1 cellular context compared by ENCODE assay signal in the genomic region with DNA sequence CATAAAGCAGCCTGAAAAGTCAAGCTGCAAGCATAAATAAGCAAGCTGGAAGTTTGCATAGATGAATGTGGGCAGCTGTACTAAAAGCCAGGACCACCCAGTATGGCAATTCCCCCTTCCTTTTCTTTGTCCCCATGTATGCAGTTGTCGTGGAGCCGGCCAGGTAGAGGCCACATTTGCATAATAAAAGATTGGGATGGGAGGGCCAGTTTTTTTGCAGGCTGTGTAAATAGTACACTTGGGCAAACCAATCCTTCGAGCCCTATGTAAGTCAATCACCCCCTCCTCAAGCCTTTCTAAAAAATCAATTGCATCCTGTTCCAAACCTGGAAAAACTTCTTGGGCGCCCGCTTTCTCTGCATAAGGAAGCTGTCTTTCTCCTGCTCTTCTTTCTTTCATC.
TF ChIP-seq lines count a peak whose summit lies in the region.

No MANE protein-coding gene starts in this region.

TF ChIP-seq in GM23338, 12 proteins besides CTCF, POLR2A, EP300 and RAD21 (continued from another document):
- TF ChIP-seq, protein P1, sequence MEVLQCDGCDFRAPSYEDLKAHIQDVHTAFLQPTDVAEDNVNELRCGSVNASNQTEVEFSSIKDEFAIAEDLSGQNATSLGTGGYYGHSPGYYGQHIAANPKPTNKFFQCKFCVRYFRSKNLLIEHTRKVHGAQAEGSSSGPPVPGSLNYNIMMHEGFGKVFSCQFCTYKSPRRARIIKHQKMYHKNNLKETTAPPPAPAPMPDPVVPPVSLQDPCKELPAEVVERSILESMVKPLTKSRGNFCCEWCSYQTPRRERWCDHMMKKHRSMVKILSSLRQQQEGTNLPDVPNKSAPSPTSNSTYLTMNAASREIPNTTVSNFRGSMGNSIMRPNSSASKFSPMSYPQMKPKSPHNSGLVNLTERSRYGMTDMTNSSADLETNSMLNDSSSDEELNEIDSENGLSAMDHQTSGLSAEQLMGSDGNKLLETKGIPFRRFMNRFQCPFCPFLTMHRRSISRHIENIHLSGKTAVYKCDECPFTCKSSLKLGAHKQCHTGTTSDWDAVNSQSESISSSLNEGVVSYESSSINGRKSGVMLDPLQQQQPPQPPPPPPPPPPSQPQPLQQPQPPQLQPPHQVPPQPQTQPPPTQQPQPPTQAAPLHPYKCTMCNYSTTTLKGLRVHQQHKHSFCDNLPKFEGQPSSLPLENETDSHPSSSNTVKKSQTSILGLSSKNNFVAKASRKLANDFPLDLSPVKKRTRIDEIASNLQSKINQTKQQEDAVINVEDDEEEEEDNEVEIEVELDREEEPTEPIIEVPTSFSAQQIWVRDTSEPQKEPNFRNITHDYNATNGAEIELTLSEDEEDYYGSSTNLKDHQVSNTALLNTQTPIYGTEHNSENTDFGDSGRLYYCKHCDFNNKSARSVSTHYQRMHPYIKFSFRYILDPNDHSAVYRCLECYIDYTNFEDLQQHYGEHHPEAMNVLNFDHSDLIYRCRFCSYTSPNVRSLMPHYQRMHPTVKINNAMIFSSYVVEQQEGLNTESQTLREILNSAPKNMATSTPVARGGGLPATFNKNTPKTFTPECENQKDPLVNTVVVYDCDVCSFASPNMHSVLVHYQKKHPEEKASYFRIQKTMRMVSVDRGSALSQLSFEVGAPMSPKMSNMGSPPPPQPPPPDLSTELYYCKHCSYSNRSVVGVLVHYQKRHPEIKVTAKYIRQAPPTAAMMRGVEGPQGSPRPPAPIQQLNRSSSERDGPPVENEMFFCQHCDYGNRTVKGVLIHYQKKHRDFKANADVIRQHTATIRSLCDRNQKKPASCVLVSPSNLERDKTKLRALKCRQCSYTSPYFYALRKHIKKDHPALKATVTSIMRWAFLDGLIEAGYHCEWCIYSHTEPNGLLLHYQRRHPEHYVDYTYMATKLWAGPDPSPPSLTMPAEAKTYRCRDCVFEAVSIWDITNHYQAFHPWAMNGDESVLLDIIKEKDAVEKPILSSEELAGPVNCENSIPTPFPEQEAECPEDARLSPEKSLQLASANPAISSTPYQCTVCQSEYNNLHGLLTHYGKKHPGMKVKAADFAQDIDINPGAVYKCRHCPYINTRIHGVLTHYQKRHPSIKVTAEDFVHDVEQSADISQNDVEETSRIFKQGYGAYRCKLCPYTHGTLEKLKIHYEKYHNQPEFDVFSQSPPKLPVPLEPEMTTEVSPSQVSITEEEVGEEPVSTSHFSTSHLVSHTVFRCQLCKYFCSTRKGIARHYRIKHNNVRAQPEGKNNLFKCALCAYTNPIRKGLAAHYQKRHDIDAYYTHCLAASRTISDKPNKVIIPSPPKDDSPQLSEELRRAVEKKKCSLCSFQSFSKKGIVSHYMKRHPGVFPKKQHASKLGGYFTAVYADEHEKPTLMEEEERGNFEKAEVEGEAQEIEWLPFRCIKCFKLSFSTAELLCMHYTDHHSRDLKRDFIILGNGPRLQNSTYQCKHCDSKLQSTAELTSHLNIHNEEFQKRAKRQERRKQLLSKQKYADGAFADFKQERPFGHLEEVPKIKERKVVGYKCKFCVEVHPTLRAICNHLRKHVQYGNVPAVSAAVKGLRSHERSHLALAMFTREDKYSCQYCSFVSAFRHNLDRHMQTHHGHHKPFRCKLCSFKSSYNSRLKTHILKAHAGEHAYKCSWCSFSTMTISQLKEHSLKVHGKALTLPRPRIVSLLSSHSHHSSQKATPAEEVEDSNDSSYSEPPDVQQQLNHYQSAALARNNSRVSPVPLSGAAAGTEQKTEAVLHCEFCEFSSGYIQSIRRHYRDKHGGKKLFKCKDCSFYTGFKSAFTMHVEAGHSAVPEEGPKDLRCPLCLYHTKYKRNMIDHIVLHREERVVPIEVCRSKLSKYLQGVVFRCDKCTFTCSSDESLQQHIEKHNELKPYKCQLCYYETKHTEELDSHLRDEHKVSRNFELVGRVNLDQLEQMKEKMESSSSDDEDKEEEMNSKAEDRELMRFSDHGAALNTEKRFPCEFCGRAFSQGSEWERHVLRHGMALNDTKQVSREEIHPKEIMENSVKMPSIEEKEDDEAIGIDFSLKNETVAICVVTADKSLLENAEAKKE (CRISPR knock-in tag; IDR thresholded peaks at IDR 0.05), result no peak
